ENCODE assay signal across 13 cellular contexts in the genomic region with DNA sequence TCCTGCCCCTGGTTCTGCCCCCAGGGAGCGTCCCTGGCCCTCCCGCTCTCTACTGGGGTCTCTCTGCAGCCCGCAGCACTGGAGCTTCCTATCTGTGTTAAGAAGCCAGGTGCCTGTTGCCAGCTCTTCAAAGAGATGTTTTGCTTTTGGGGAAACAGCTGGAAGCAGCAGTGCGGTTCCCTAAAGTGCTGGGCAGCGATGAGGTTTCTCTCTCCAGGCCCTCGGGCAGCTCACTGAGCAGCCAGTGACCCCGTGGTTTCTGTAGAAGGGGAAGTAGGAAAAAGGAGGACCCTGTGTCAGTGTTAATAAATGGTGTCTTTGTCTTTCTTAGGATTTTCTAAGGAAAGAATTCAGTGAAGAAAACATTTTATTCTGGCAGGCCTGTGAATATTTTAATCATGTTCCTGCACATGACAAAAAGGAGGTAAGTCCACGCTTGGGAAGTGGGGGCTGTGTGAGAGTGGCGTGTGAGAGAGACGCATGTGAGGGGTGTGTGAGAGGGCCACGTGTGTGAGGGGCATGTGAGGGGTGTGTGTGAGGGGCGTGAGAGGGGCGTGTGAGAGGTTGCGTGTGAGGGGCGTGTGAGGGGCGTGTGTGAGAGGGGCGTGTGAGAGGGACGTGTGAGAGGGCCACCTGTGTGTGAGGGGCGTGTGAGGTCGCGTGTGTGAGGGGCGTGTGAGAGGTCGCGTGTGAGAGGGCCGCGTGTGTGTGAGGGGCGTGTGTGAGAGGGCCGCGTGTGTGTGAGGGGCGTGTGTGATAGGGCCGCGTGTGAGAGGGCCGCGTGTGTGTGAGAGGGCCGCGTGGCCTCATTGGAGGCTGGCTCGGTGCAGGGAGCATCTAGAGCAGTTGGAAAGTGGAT. TPM values are rescaled to one million over a fixed set of nuclear protein-coding genes. Genes with fewer than 3 reads are reported as not detected.
A peak's percentile ranks its signal among the peaks of the same experiment; 100 is the strongest.
DNase-seq lines count a peak whose midpoint lies in the region; ATAC-seq and TF ChIP-seq lines count a peak whose summit lies in the region.
"Had no signal": no experiment of that assay in that cellular context is flagged by ENCODE, and none has a peak within 500 bp of the region (broad histone marks: within the 10 kb centered on the region; RNA-seq: fewer than 3 reads in every experiment).

No MANE protein-coding gene starts in this region.

- H3K27ac ChIP-seq in left lung, result no peak overlapping the region
- H3K27ac ChIP-seq: stomach had no signal

- H3K36me3 ChIP-seq in left lung, result peaks cover 0 to 33% of the 10 kb centered on the region in 2 donors

- intact Hi-C loops in left lung (cut with DNase I), result no loop called here

- peak; percentile 52 for ATAC-seq in left lung
- ATAC-seq in GM19328 (IDR thresholded peaks at IDR 0.05; ENCODE audit: unreplicated experiment), result no peak

- H3K9me3 ChIP-seq in left lung, result no peaks in the 10 kb centered on the region
- H3K9me3 ChIP-seq: stomach had no signal

- no peak overlapping the region for H3K4me3 ChIP-seq in left lung
- H3K4me3 ChIP-seq: stomach had no signal

- DNase-seq in SKM-1 treated with dmso at 0.1 percent for 144 hours (lab: John Stamatoyannopoulos, UW; ENCODE audit: unreplicated experiment), result peak; percentile 60
- DNase-seq in SKM-1 (lab: John Stamatoyannopoulos, UW; ENCODE audit: unreplicated experiment), result no peak
- peak; percentile 24 for DNase-seq in UCSD-AML1 (lab: John Stamatoyannopoulos, UW; ENCODE audit: unreplicated experiment)
- peak; percentile 40 to 69 for DNase-seq in left lung
- peak; percentile 39 for DNase-seq in superior temporal gyrus (ENCODE audit: extremely low spot score)
- DNase-seq in AG08396 (ENCODE audit: low spot score), result no peak
- no peak for DNase-seq in central memory CD4-positive, alpha-beta T cell
- DNase-seq: activated CD4-positive, alpha-beta T cell treated with anti-CD3 and anti-CD28 coated beads for 1 hour; NCI-H345; stimulated activated CD4-positive, alpha-beta T cell treated with anti-CD3 and anti-CD28 coated beads, Interleukin-1b, Interleukin-23, amount 100 ng/mL, for 48 hours; stomach had no signal

- TF ChIP-seq CTCF in left lung (IDR thresholded peaks at IDR 0.05), result no peak

- H3K4me1 ChIP-seq in left lung, result no peaks in the 10 kb centered on the region
- H3K4me1 ChIP-seq: stomach had no signal

- no peaks in the 10 kb centered on the region for H3K27me3 ChIP-seq in left lung
- H3K27me3 ChIP-seq: stomach had no signal

RNA-seq across cellular contexts. Expression of gene HGFAC, which starts 27.1 kb away (rescaled TPM):
- total RNA-seq in left lung, result under 1 TPM in 1 of 2 donors, not detected in 1; 0.32 TPM
- total RNA-seq: A172, stomach had no signal

RNA-seq across cellular contexts. Expression of gene DOK7, which starts 48.5 kb away (rescaled TPM):
- 1 to 10 TPM; 1.6 to 6.3 TPM for total RNA-seq in left lung

Comparison
In these comparisons a context has a peak if more than half of its experiments do, and no peak if none do; other contexts are left out.
1. DNase-seq: peak in SKM-1 treated with dmso at 0.1 percent for 144 hours (single experiment), UCSD-AML1 (single experiment), left lung (2 of 2) and superior temporal gyrus (single experiment); none in SKM-1 (single experiment), AG08396 (single experiment) and central memory CD4-positive, alpha-beta T cell (single experiment).